In the genomic region with DNA sequence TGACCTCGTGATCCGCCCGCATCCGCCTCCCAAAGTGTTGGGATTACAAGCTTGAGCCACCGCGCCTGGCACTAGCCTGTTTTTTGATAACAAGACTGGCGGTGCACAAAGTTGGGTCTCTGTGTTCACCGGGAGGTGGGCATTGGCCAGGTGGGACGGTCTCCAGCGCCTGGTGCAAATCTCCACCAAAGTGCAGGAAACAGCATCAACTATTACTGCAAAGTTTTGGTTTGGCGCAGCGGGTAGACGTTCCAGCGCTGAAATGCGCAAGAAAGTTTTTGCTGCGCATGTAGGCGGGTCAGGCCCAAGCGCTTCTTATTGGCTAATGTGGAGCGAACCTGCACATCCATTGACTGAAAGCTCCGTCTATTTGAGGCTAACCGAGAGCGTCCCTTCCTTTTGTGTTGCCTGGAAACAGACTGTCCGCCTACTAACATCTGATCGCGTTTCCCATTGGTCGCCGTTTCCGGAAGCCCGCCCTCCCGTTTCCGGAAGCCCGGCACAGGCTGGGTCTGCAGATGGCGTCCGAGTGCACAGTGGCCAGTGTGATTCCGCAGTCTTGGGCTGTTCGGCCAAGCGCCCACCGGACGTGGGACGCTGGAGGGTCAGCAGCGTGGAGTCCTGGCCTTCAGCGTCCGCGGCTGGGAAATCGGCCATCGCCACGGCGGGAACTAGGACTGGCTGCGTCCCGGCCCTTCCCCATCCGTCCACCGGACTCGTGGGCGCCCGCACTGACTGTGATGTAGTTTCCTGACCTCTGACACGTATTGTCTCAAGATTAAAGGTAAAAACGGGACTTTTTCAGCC, we compare ENCODE assay signal across 8 cellular contexts. TPM values are rescaled to one million over a fixed set of nuclear protein-coding genes. Genes with fewer than 3 reads are reported as not detected.
DNase-seq lines count a peak whose midpoint lies in the region; ATAC-seq and TF ChIP-seq lines count a peak whose summit lies in the region.

No MANE protein-coding gene starts in this region.

- no peak for TF ChIP-seq CTCF in activated CD8-positive, alpha-beta T cell treated with anti-CD3 and anti-CD28 coated beads for 36 hours (IDR thresholded peaks at IDR 0.05)
- TF ChIP-seq CTCF in lower lobe of right lung (IDR thresholded peaks at IDR 0.05): peak; percentile 37

- intact Hi-C loops in CD4-positive, alpha-beta memory T cell (cut with micrococcal nuclease): loop anchor here (1.0 to 10.0 kb wide), 10 partner anchors 17 to 1103 kb away; partner anchors contain the start of genes CATSPERG, ZFP30, ZNF146 and ZNF527
- intact Hi-C loops in activated CD8-positive, alpha-beta T cell treated with anti-CD3 and anti-CD28 coated beads for 36 hours (cut with micrococcal nuclease): loop anchor here (10.0 kb wide), 1 partner anchor 147 kb away; the partner anchor contains the start of genes ZNF569 and ZNF570
- intact Hi-C loops in lower lobe of right lung (cut with DNase I): no loop called here

- CTCF ChIA-PET in CD4-positive, alpha-beta memory T cell (lab: Charles Lee; ENCODE audit: partially characterized antibody): interaction anchor here (0.7 to 1.3 kb wide), 2 partner anchors 20 to 53 kb away, joined by 3 read pairs; partner anchors contain the start of gene ZNF527
- CTCF ChIA-PET in activated CD8-positive, alpha-beta T cell treated with anti-CD3 and anti-CD28 coated beads for 36 hours (lab: Charles Lee): no interaction called here

- H3K36me3 ChIP-seq in CD4-positive, alpha-beta memory T cell (ENCODE audit: insufficient read depth, low read length): no peaks in the 10 kb centered on the region
- H3K36me3 ChIP-seq in ectodermal cell (ENCODE audit: control insufficient read depth, insufficient read depth, low read length): peaks cover 3% of the 10 kb centered on the region
- no peaks in the 10 kb centered on the region for H3K36me3 ChIP-seq in lower lobe of right lung

- H3K27ac Mint-ChIP-seq in CD4-positive, alpha-beta memory T cell: peak overlapping the region; percentile 97 to 99 (median 99)
- H3K27ac Mint-ChIP-seq in activated CD8-positive, alpha-beta T cell treated with anti-CD3 and anti-CD28 coated beads for 36 hours: peak overlapping the region; percentile 95

- H3K4me1 Mint-ChIP-seq in CD4-positive, alpha-beta memory T cell: peaks cover 28 to 59% (median 44%) of the 10 kb centered on the region in 4 donors
- H3K4me1 Mint-ChIP-seq in activated CD8-positive, alpha-beta T cell treated with anti-CD3 and anti-CD28 coated beads for 36 hours (ENCODE audit: low read depth): peaks cover 36% of the 10 kb centered on the region

- DNase-seq in CD4-positive, alpha-beta memory T cell: peak; percentile 92 to 98 (median 96)
- peak; percentile 99 for DNase-seq in NCI-H82 treated with DMSO at 0.1 percent for 48 hours (lab: John Stamatoyannopoulos, UW; ENCODE audit: unreplicated experiment)
- peak; percentile 95 for DNase-seq in activated CD8-positive, alpha-beta T cell treated with anti-CD3 and anti-CD28 coated beads for 36 hours
- DNase-seq in lower lobe of right lung: peak; percentile 94
- DNase-seq in stimulated activated CD4-positive, alpha-beta T cell treated with anti-CD3 and anti-CD28 coated beads, TNF-alpha, amount 100 ng/mL, for 24 hours (ENCODE audit: low read depth in 3 of 3): peak; percentile 88

- 1% methylated on average over 57 of the region's 57 CpGs for WGBS in ectodermal cell, 2 experiments

- no peaks in the 10 kb centered on the region for H3K9me3 ChIP-seq in CD4-positive, alpha-beta memory T cell (ENCODE audit: control insufficient read depth in 1 of 2, low read length in 2 of 2)
- no peaks in the 10 kb centered on the region for H3K9me3 ChIP-seq in ectodermal cell (ENCODE audit: control insufficient read depth, low read length)
- H3K9me3 ChIP-seq in lower lobe of right lung: peaks cover 11% of the 10 kb centered on the region

- H3K4me3 ChIP-seq in CD4-positive, alpha-beta memory T cell (ENCODE audit: low read length in 2 of 2): peak overlapping the region; percentile 90 to 91
- peak overlapping the region; percentile 82 for H3K4me3 ChIP-seq in ectodermal cell (ENCODE audit: insufficient read depth, low read depth, low read length)
- H3K4me3 ChIP-seq in lower lobe of right lung: peak overlapping the region; percentile 88

- H3K9me3 Mint-ChIP-seq in CD4-positive, alpha-beta memory T cell: peaks cover 0 to 25% (median 10%) of the 10 kb centered on the region in 8 donors
- H3K9me3 Mint-ChIP-seq in activated CD8-positive, alpha-beta T cell treated with anti-CD3 and anti-CD28 coated beads for 36 hours: peaks cover 20% of the 10 kb centered on the region

- peaks cover 5 to 22% of the 10 kb centered on the region in 2 donors for H3K36me3 Mint-ChIP-seq in CD4-positive, alpha-beta memory T cell
- H3K36me3 Mint-ChIP-seq in activated CD8-positive, alpha-beta T cell treated with anti-CD3 and anti-CD28 coated beads for 36 hours (ENCODE audit: low read depth): peaks cover 35% of the 10 kb centered on the region

- peaks cover 11% of the 10 kb centered on the region for H3K4me1 ChIP-seq in CD4-positive, alpha-beta memory T cell (ENCODE audit: insufficient read depth, low read length)
- H3K4me1 ChIP-seq in ectodermal cell (ENCODE audit: control insufficient read depth, insufficient read depth, low read length) (no peaks in the 10 kb centered on the region), lower lobe of right lung (peaks cover 36% of the 10 kb centered on the region)

- no peaks in the 10 kb centered on the region for H3K27me3 ChIP-seq in CD4-positive, alpha-beta memory T cell (ENCODE audit: insufficient read depth, low read length)
- H3K27me3 ChIP-seq in ectodermal cell (ENCODE audit: control insufficient read depth, insufficient read depth, low read length, poor library complexity, severe bottlenecking) (no peaks in the 10 kb centered on the region), lower lobe of right lung (ENCODE audit: low read depth) (no peaks in the 10 kb centered on the region)

- H3K27me3 Mint-ChIP-seq in CD4-positive, alpha-beta memory T cell: peaks cover 1% of the 10 kb centered on the region in 2 donors
- H3K27me3 Mint-ChIP-seq in activated CD8-positive, alpha-beta T cell treated with anti-CD3 and anti-CD28 coated beads for 36 hours: no peaks in the 10 kb centered on the region

- H3K27ac ChIP-seq in CD4-positive, alpha-beta memory T cell (ENCODE audit: low read depth, low read length): peak overlapping the region; percentile 73
- H3K27ac ChIP-seq in ectodermal cell (ENCODE audit: insufficient read depth, low read depth, low read length, poor library complexity, severe bottlenecking) (peak overlapping the region; percentile 88), lower lobe of right lung (peak overlapping the region; percentile 87)

- POLR2A ChIA-PET in CD4-positive, alpha-beta memory T cell (lab: Charles Lee; ENCODE audit: partially characterized antibody): interaction anchor here (1.0 to 2.3 kb wide), 16 partner anchors 17 to 1103 kb away, joined by 3 to 38 read pairs (median 6); partner anchors contain the start of genes SIPA1L3, WDR87, ZNF146 and ZNF420
- POLR2A ChIA-PET in activated CD8-positive, alpha-beta T cell treated with anti-CD3 and anti-CD28 coated beads for 36 hours (lab: Charles Lee): interaction anchor here (1.0 to 1.5 kb wide), 4 partner anchors 12 to 53 kb away, joined by 3 to 5 read pairs (median 3); partner anchors contain the start of gene ZNF527

- peak; percentile 98 for ATAC-seq in GM19438 (IDR thresholded peaks at IDR 0.05; ENCODE audit: low read depth, unreplicated experiment)
- peak; percentile 83 for ATAC-seq in HG03575 (IDR thresholded peaks at IDR 0.05; ENCODE audit: extremely low read depth, insufficient number of reproducible peaks, low FRiP score, unreplicated experiment)
- peak; percentile 94 for ATAC-seq in activated CD8-positive, alpha-beta T cell treated with anti-CD3 and anti-CD28 coated beads for 36 hours
- ATAC-seq in lower lobe of right lung: peak; percentile 99

- H3K4me3 Mint-ChIP-seq in CD4-positive, alpha-beta memory T cell: peak overlapping the region; percentile 93 to 98 (median 97)
- H3K4me3 Mint-ChIP-seq in activated CD8-positive, alpha-beta T cell treated with anti-CD3 and anti-CD28 coated beads for 36 hours: peak overlapping the region; percentile 97

RNA-seq across cellular contexts. Expression of gene ZNF527, which starts 53.3 kb away (rescaled TPM):
- 10 to 100 TPM; 12.7 to 13.3 TPM for total RNA-seq in CD4-positive, alpha-beta memory T cell
- 1 to 10 TPM; 5.2 to 8.8 TPM for polyA plus RNA-seq in CD4-positive, alpha-beta memory T cell
- total RNA-seq in activated CD8-positive, alpha-beta T cell treated with anti-CD3 and anti-CD28 coated beads for 36 hours: 1 to 10 TPM; 5.2 to 5.5 TPM
- polyA plus RNA-seq in ectodermal cell (2013, experiment 1 of 4): 4.6 TPM
- polyA plus RNA-seq in ectodermal cell (2013, experiment 2 of 4): 6.2 TPM
- 4.4 TPM for polyA plus RNA-seq in ectodermal cell (2013, experiment 3 of 4)
- 4.8 TPM for polyA plus RNA-seq in ectodermal cell (2013, experiment 4 of 4)
- total RNA-seq in lower lobe of right lung: 4.9 TPM

Comparison
In these comparisons a context has a peak if more than half of its experiments do, and no peak if none do; other contexts are left out.
1. Peak in every context shown above with its lines: DNase-seq, ATAC-seq, H3K4me3 ChIP-seq and H3K27ac ChIP-seq.